ENCODE assay signal across 1 cellular context in the genomic region with DNA sequence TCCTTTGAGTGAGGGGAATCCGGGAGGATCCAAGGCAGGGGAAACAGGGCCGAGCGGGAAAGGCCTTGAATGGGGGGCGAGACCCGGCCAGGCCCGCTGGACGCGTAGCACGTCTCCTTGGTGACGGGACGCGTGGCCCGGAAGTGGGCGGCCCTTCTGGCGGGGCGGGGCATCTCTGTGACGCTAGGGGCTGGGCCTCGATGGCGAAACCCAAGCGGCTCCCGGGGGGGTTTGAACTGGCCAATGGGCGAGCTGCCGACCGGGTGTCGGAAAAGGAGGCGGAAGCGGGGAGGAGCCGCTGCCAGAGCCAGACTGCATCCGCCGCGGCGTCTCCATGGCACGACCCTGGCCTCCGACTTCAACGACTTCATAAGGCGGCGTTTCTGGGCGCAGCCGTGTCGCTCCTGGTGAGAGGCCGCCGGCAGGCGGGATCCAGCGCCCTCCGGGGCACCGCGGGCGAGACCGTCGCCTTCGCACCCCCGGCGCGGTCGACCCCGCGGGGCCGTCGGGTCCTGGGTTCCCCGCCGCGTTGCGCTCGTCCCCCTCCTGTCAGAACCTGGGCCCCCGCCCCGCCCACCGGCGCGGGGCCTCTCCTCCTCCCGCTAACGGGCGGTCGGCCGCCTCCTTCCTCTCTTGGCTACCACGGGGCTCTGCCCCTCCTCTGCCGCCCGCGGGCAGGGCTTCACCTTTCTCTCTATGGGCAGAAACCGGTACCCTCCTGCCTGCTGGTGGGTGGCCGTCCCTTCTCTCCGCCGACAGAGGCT.
TF ChIP-seq lines count a peak whose summit lies in the region.

A gene (plus strand): TSS at position 158 of the 764 bp plus-strand sequence. CDS start 86 bp downstream, at position 244.

TF ChIP-seq in WTC11, 78 proteins besides CTCF, POLR2A, EP300 and RAD21 (continued from another document):
- TF ChIP-seq, protein P1, sequence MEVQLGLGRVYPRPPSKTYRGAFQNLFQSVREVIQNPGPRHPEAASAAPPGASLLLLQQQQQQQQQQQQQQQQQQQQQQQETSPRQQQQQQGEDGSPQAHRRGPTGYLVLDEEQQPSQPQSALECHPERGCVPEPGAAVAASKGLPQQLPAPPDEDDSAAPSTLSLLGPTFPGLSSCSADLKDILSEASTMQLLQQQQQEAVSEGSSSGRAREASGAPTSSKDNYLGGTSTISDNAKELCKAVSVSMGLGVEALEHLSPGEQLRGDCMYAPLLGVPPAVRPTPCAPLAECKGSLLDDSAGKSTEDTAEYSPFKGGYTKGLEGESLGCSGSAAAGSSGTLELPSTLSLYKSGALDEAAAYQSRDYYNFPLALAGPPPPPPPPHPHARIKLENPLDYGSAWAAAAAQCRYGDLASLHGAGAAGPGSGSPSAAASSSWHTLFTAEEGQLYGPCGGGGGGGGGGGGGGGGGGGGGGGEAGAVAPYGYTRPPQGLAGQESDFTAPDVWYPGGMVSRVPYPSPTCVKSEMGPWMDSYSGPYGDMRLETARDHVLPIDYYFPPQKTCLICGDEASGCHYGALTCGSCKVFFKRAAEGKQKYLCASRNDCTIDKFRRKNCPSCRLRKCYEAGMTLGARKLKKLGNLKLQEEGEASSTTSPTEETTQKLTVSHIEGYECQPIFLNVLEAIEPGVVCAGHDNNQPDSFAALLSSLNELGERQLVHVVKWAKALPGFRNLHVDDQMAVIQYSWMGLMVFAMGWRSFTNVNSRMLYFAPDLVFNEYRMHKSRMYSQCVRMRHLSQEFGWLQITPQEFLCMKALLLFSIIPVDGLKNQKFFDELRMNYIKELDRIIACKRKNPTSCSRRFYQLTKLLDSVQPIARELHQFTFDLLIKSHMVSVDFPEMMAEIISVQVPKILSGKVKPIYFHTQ (CRISPR knock-in tag; IDR thresholded peaks at IDR 0.05), result no peak
- TF ChIP-seq SP1 (CRISPR knock-in tag; conservative IDR thresholded peaks at IDR 0.05), result peak; percentile 94
